In genomic region chr12:120712654-120713053, GRCh38 we compare ENCODE assay signal across 26 cellular contexts. TPM values are rescaled to one million over a fixed set of nuclear protein-coding genes. Genes with fewer than 3 reads are reported as not detected.
DNase-seq lines count a peak whose midpoint lies in the region; ATAC-seq and TF ChIP-seq lines count a peak whose summit lies in the region.
"Had no signal": no experiment of that assay in that cellular context is flagged by ENCODE, and none has a peak within 500 bp of the region (broad histone marks: within the 10 kb centered on the region; RNA-seq: fewer than 3 reads in every experiment).

No MANE protein-coding gene starts in this region.

- no peak overlapping the region for H3K4me3 ChIP-seq in PC-3 (ENCODE audit: low read length)
- 0 out of 2 replicates have a peak overlapping the region, but pooled peaks have one; percentile 95 for H3K4me3 ChIP-seq in iPS-20b (ENCODE audit: low read length)
- H3K4me3 ChIP-seq: adrenal gland, body of pancreas, SJSA1 had no signal

- POLR2A ChIA-PET in PC-3 (lab: Charles Lee; ENCODE audit: unreplicated experiment) = no interaction called here

- H3K9ac ChIP-seq in PC-3 (ENCODE audit: low read length) (no peak overlapping the region), iPS-20b (ENCODE audit: low read depth, low read length) (no peak overlapping the region)

- H3K27ac ChIP-seq in PC-3 (ENCODE audit: low read length) (no peak overlapping the region), iPS-20b (ENCODE audit: low read length) (no peak overlapping the region)
- H3K27ac ChIP-seq: body of pancreas, SJSA1 had no signal

- H3K27me3 ChIP-seq in PC-3 (ENCODE audit: low read length) = no peaks in the 10 kb centered on the region
- no peaks in the 10 kb centered on the region for H3K27me3 ChIP-seq in iPS-20b (ENCODE audit: insufficient read depth, low read length)
- H3K27me3 ChIP-seq: adrenal gland, body of pancreas, SJSA1 had no signal

- DNase-seq in T-helper 2 cell treated with Interferon-gamma antibody and Interleukin-4, amounts not matched to agents 5 μg/mL and 100 μg/mL, for 36 hours (ENCODE audit: low spot score) = no peak
- DNase-seq in T-helper 2 cell = no peak
- DNase-seq in PC-3 = no peak
- DNase-seq in superior temporal gyrus (ENCODE audit: extremely low spot score) = peak; percentile 23
- DNase-seq in SHP77 (lab: John Stamatoyannopoulos, UW) = no peak
- DNase-seq: activated CD4-positive, alpha-beta T cell treated with anti-CD3 and anti-CD28 coated beads for 48 hours; activated naive CD4-positive, alpha-beta T cell; activated T-cell treated with anti-CD3 and anti-CD28 coated beads, Interleukin-2, amount 50 U/mL, for 4 hours; adrenal gland; body of pancreas; CD8-positive, alpha-beta T cell; GOT3; naive B cell; NCI-H1092 treated with DMSO at 0.1 percent for 48 hours; NCI-H1930; NCI-H69; posterior cingulate gyrus; stimulated activated CD4-positive, alpha-beta T cell treated with anti-CD3 and anti-CD28 coated beads, Interleukin-4, amount 100 ng/mL, for 24 hours; substantia nigra; T-helper 17 cell had no signal

- H2AFZ ChIP-seq in PC-3 (ENCODE audit: low read length) = no peak overlapping the region

- CTCF ChIA-PET in PC-3 (lab: Charles Lee) = no interaction called here

- peaks cover 17% of the 10 kb centered on the region; the same call in 1 of the 2 replicates for H3K36me3 ChIP-seq in PC-3 (ENCODE audit: low read depth, low read length)
- H3K36me3 ChIP-seq in iPS-20b (ENCODE audit: insufficient read depth, low read depth, low read length) = peaks cover 52% of the 10 kb centered on the region

- intact Hi-C loops in PC-3 (cut with micrococcal nuclease) = loop anchor here (5.0 kb wide), 2 partner anchors 190 to 260 kb away; partner anchors contain the start of gene SPPL3

- H3K9me3 Mint-ChIP-seq in T-helper 2 cell treated with Interferon-gamma antibody and Interleukin-4, amounts not matched to agents 5 μg/mL and 100 μg/mL, for 36 hours = no peaks in the 10 kb centered on the region
- H3K9me3 Mint-ChIP-seq: activated T-cell treated with anti-CD3 and anti-CD28 coated beads, Interleukin-2, amount 50 U/mL, for 4 hours; CD8-positive, alpha-beta T cell; naive B cell; stimulated activated memory B cell treated with anti-CD40 and anti-IgM and Interleukin-4, amounts not matched to agents 10 μg/mL and 1 μg/mL and 100 μg/mL, for 72 hours had no signal

- no peaks in the 10 kb centered on the region for H4K20me1 ChIP-seq in PC-3 (ENCODE audit: low read length)

- H3K4me3 Mint-ChIP-seq in T-helper 2 cell treated with Interferon-gamma antibody and Interleukin-4, amounts not matched to agents 5 μg/mL and 100 μg/mL, for 36 hours = peak overlapping the region; percentile 93
- H3K4me3 Mint-ChIP-seq: stimulated activated memory B cell treated with anti-CD40 and anti-IgM and Interleukin-4, amounts not matched to agents 10 μg/mL and 1 μg/mL and 100 μg/mL, for 72 hours had no signal

- H3F3A ChIP-seq in PC-3 (ENCODE audit: low read length, unreplicated experiment) = peaks cover 6% of the 10 kb centered on the region

- H3K79me2 ChIP-seq in PC-3 (ENCODE audit: low read length) = peaks cover 25% of the 10 kb centered on the region

- peak overlapping the region; percentile 96; the same call in 1 of the 2 replicates for H3K4me2 ChIP-seq in PC-3 (ENCODE audit: low read length)

- BruUV-seq in PC-3 (replicated peaks; lab: Mats Ljungman, UMichigan) = no TSS peak

- no peaks in the 10 kb centered on the region for H3K9me2 ChIP-seq in PC-3 (replicated peaks; ENCODE audit: low read length)

- no peak overlapping the region for H3K27ac Mint-ChIP-seq in T-helper 2 cell treated with Interferon-gamma antibody and Interleukin-4, amounts not matched to agents 5 μg/mL and 100 μg/mL, for 36 hours
- H3K27ac Mint-ChIP-seq: CD8-positive, alpha-beta T cell; stimulated activated memory B cell treated with anti-CD40 and anti-IgM and Interleukin-4, amounts not matched to agents 10 μg/mL and 1 μg/mL and 100 μg/mL, for 72 hours had no signal

- TF ChIP-seq CTCF in PC-3 (conservative IDR thresholded peaks at IDR 0.05; ENCODE audit: low read depth, low read length) = no peak

- no peaks in the 10 kb centered on the region for H3K27me3 Mint-ChIP-seq in T-helper 2 cell treated with Interferon-gamma antibody and Interleukin-4, amounts not matched to agents 5 μg/mL and 100 μg/mL, for 36 hours (ENCODE audit: low read depth)
- H3K27me3 Mint-ChIP-seq: naive B cell; stimulated activated memory B cell treated with anti-CD40 and anti-IgM and Interleukin-4, amounts not matched to agents 10 μg/mL and 1 μg/mL and 100 μg/mL, for 72 hours; T-helper 17 cell had no signal

- ATAC-seq in PC-3 = no peak
- ATAC-seq in GM21825 (IDR thresholded peaks at IDR 0.05; ENCODE audit: unreplicated experiment) = no peak
- ATAC-seq in HG03139 (IDR thresholded peaks at IDR 0.05; ENCODE audit: unreplicated experiment) = no peak
- ATAC-seq: activated T-cell treated with anti-CD3 and anti-CD28 coated beads, Interleukin-2, amount 50 U/mL, for 4 hours; body of pancreas; CD8-positive, alpha-beta T cell; right cardiac atrium; stimulated activated memory B cell treated with anti-CD40 and anti-IgM and Interleukin-4, amounts not matched to agents 10 μg/mL and 1 μg/mL and 100 μg/mL, for 72 hours; T-helper 17 cell had no signal

- H3K4me1 Mint-ChIP-seq in T-helper 2 cell treated with Interferon-gamma antibody and Interleukin-4, amounts not matched to agents 5 μg/mL and 100 μg/mL, for 36 hours (ENCODE audit: low read depth) = peaks cover 29% of the 10 kb centered on the region

- no peaks in the 10 kb centered on the region for H3K9me3 ChIP-seq in PC-3 (ENCODE audit: low read length)
- no peaks in the 10 kb centered on the region for H3K9me3 ChIP-seq in iPS-20b (ENCODE audit: insufficient read depth, low read depth, low read length)
- H3K9me3 ChIP-seq: adrenal gland, body of pancreas, SJSA1 had no signal

- H3K36me3 Mint-ChIP-seq in T-helper 2 cell treated with Interferon-gamma antibody and Interleukin-4, amounts not matched to agents 5 μg/mL and 100 μg/mL, for 36 hours (ENCODE audit: low read depth) = peaks cover 28% of the 10 kb centered on the region

- H3K4me1 ChIP-seq in PC-3 (ENCODE audit: insufficient read depth, low read length) = peaks cover 17% of the 10 kb centered on the region
- H3K4me1 ChIP-seq in iPS-20b (ENCODE audit: insufficient read depth, low read length) = peaks cover 4% of the 10 kb centered on the region; the same call in 1 of the 2 replicates

RNA-seq across cellular contexts. Expression of gene UNC119B, which starts 2.4 kb away (rescaled TPM):
- total RNA-seq in PC-3 (2014; rRNA removed) = 15.9 and 23.8 TPM in 2 replicates

RNA-seq across cellular contexts. Expression of gene ACADS, which starts 13.0 kb away (rescaled TPM):
- 14.5 and 19.6 TPM in 2 replicates for total RNA-seq in PC-3 (2014; rRNA removed)

RNA-seq across cellular contexts. Expression of gene MLEC, which starts 25.7 kb away (rescaled TPM):
- 158 and 166 TPM in 2 replicates for total RNA-seq in PC-3 (2014; rRNA removed)
